Comparison of ENCODE assay signal across 14 cellular contexts in the genomic region with DNA sequence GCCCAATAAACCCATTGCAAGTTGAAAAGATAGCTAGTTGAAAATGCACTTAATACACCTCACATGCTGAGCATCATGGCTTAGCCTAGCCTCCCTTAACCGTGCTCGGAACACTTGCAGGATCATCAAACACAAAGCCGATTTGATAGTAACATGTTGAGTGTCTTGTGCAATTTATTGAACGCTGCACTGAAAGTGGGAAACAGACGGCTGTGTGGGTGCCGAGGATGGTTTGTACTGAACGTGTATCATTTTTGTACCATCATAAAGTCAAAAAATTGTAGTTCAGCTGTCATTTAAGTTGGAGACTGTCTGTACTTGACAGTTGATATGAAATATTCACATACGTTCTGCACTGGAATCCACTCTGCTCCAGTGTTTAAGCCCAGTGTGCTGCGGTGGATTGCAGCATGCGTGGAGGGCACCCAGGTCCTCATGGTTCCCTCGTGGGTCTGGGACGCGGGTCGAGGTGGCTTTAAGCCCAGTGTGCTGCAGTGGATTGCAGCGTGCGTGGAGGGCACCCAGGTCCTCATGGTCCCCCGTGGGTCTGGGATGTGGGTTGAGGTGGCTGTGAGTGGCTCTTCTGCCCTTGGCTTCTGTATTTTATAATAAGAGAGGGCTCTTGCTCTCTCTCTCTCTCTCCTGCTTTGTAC.
A peak's percentile ranks its signal among the peaks of the same experiment; 100 is the strongest.
DNase-seq lines count a peak whose midpoint lies in the region; ATAC-seq and TF ChIP-seq lines count a peak whose summit lies in the region.
"Had no signal": no experiment of that assay in that cellular context is flagged by ENCODE, and none has a peak within 500 bp of the region (broad histone marks: within the 10 kb centered on the region; RNA-seq: fewer than 3 reads in every experiment).

No MANE protein-coding gene starts in this region.

- TF ChIP-seq POLR2A in ovary (IDR thresholded peaks at IDR 0.05) = no peak

- no peak overlapping the region for H3K4me3 ChIP-seq in ovary
- H3K4me3 ChIP-seq: left lung, thyroid gland had no signal

- no peaks in the 10 kb centered on the region for H3K4me1 ChIP-seq in foreskin keratinocyte
- H3K4me1 ChIP-seq in ovary (ENCODE audit: insufficient read depth) = no peaks in the 10 kb centered on the region
- H3K4me1 ChIP-seq: Caco-2, left lung, thyroid gland had no signal

- no peak for TF ChIP-seq EP300 in ovary (IDR thresholded peaks at IDR 0.05)

- ATAC-seq in foreskin keratinocyte = peak; percentile 85
- ATAC-seq in HG02623 (IDR thresholded peaks at IDR 0.05; ENCODE audit: unreplicated experiment) = no peak
- ATAC-seq: left lung had no signal

- intact Hi-C loops in ovary (cut with DNase I) = no loop called here

- no peaks in the 10 kb centered on the region for H3K9me3 ChIP-seq in ovary
- H3K9me3 ChIP-seq: Caco-2, left lung, thyroid gland had no signal

- H3K27me3 ChIP-seq in foreskin keratinocyte (no peaks in the 10 kb centered on the region), ovary (no peaks in the 10 kb centered on the region)
- H3K27me3 ChIP-seq: thyroid gland had no signal

- peak; percentile 59 for DNase-seq in GM10266 (ENCODE audit: extremely low spot score)
- no peak for DNase-seq in foreskin keratinocyte
- DNase-seq in ovary = peak in 4 of 5 donors; percentile 13 to 41 (median 26)
- no peak for DNase-seq in NCI-H446 (lab: John Stamatoyannopoulos, UW)
- DNase-seq in stimulated activated CD4-positive, alpha-beta T cell treated with anti-CD3 and anti-CD28 coated beads, Interleukin-4, amount 100 ng/mL, for 1 hour = no peak
- DNase-seq: activated CD4-positive, alpha-beta T cell treated with anti-CD3 and anti-CD28 coated beads, Interleukin-2, amount 10 ng/mL, durations not matched to agents 7 days and 5 days; Caco-2; effector memory CD4-positive, alpha-beta T cell; left lung; NCI-H2081; thyroid gland had no signal

- TF ChIP-seq CTCF in GM10266 (IDR thresholded peaks at IDR 0.05; ENCODE audit: control insufficient read depth, insufficient read depth, low read depth, missing control alignments) (no peak), foreskin keratinocyte (conservative IDR thresholded peaks at IDR 0.05) (no peak), ovary (IDR thresholded peaks at IDR 0.05) (no peak)

- no peaks in the 10 kb centered on the region for H3K36me3 ChIP-seq in ovary
- H3K36me3 ChIP-seq: left lung, thyroid gland had no signal

- H3K27ac ChIP-seq in foreskin keratinocyte (no peak overlapping the region), ovary (no peak overlapping the region)
- H3K27ac ChIP-seq: HL-60, left lung, thyroid gland had no signal

- 77 to 81% (median 78%) methylated on average over 17 of the region's 17 CpGs for WGBS in ovary, 3 donors

TF ChIP-seq in PFSK-1, 5 proteins besides CTCF, POLR2A, EP300 and RAD21:
- TF ChIP-seq, protein P1, sequence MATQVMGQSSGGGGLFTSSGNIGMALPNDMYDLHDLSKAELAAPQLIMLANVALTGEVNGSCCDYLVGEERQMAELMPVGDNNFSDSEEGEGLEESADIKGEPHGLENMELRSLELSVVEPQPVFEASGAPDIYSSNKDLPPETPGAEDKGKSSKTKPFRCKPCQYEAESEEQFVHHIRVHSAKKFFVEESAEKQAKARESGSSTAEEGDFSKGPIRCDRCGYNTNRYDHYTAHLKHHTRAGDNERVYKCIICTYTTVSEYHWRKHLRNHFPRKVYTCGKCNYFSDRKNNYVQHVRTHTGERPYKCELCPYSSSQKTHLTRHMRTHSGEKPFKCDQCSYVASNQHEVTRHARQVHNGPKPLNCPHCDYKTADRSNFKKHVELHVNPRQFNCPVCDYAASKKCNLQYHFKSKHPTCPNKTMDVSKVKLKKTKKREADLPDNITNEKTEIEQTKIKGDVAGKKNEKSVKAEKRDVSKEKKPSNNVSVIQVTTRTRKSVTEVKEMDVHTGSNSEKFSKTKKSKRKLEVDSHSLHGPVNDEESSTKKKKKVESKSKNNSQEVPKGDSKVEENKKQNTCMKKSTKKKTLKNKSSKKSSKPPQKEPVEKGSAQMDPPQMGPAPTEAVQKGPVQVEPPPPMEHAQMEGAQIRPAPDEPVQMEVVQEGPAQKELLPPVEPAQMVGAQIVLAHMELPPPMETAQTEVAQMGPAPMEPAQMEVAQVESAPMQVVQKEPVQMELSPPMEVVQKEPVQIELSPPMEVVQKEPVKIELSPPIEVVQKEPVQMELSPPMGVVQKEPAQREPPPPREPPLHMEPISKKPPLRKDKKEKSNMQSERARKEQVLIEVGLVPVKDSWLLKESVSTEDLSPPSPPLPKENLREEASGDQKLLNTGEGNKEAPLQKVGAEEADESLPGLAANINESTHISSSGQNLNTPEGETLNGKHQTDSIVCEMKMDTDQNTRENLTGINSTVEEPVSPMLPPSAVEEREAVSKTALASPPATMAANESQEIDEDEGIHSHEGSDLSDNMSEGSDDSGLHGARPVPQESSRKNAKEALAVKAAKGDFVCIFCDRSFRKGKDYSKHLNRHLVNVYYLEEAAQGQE (IDR thresholded peaks at IDR 0.05; ENCODE audit: insufficient read depth in 1 of 2, low read depth in 2 of 2, low read length in 2 of 2) = no peak
- TF ChIP-seq TAF1 (IDR thresholded peaks at IDR 0.05; ENCODE audit: borderline replicate concordance, insufficient read depth, low read length) (no peak), POLR2AphosphoS5 (IDR thresholded peaks at IDR 0.05; ENCODE audit: low read depth, low read length) (peak; percentile 81), FOXP2 (optimal IDR thresholded peaks at IDR 0.05; ENCODE audit: borderline replicate concordance, extremely low read depth, extremely low read length, insufficient read depth) (no peak), SIN3A (IDR thresholded peaks at IDR 0.05; ENCODE audit: borderline replicate concordance, insufficient read depth, low read length) (no peak)

Comparison
In these comparisons a context has a peak if more than half of its experiments do, and no peak if none do; other contexts are left out.
1. DNase-seq: peak in GM10266 (single experiment) and ovary (4 of 5); none in foreskin keratinocyte (0 of 2), NCI-H446 (0 of 2) and stimulated activated CD4-positive, alpha-beta T cell treated with anti-CD3 and anti-CD28 coated beads, Interleukin-4, amount 100 ng/mL, for 1 hour (single experiment).